9 cellular contexts compared by ENCODE assay signal in the genomic region with DNA sequence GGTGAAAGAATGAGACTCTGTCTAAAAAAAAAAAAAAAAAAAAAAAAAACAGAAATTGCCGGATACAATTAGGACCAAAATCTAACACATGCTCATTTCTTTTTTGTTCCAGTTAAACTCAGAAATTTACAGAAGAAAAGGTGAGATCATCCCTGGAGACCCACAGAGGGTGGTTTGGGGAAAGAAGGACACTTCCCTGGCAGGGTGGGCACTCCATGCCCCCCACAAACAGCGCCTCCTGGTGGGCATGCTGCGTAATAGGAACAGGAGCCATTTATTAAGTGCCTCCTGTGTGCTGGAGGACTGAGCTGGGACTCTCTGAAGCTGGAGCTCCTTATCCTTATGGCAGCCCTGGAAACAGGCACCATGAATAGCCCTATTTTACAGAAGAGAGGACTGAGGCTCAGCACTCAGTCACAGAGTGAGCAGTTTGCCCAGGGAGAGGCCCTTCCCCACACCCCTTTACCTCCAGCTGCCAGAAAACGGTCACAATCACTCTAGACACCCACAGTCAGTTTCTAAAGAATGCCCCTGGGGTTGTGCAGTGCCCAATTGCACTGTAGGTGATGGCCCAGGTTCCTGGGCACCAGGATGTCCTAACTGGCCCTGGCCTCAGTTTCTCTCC. TPM values are rescaled to one million over a fixed set of nuclear protein-coding genes. Genes with fewer than 3 reads are reported as not detected.
DNase-seq lines count a peak whose midpoint lies in the region; TF ChIP-seq lines count a peak whose summit lies in the region.
"Had no signal": no experiment of that assay in that cellular context is flagged by ENCODE, and none has a peak within 500 bp of the region (broad histone marks: within the 10 kb centered on the region; RNA-seq: fewer than 3 reads in every experiment).

No MANE protein-coding gene starts in this region.

- H3K4me1 Mint-ChIP-seq in H9: peaks cover 0 to 14% of the 10 kb centered on the region in 2 experiments; a peak in 2 of 4 replicates
- H3K4me1 Mint-ChIP-seq in activated CD4-positive, alpha-beta T cell treated with anti-CD3 and anti-CD28 coated beads, Interleukin-2, amount 10 ng/mL, durations not matched to agents 7 days and 5 days: peaks cover 8% of the 10 kb centered on the region

- no peak overlapping the region for H2AFZ ChIP-seq in H9 (ENCODE audit: low read length)

- H4K20me1 ChIP-seq in H9 (ENCODE audit: control insufficient read depth, insufficient read depth, insufficient read length): no peaks in the 10 kb centered on the region

- H3K23me2 ChIP-seq in H9 (ENCODE audit: insufficient read length, low read depth, low read length, poor library complexity, severe bottlenecking): no peaks in the 10 kb centered on the region

- H3T11ph ChIP-seq in H9 (ENCODE audit: low read length): no peak overlapping the region

- no peaks in the 10 kb centered on the region for H3K79me1 ChIP-seq in H9 (ENCODE audit: insufficient read depth, low read depth, low read length, poor library complexity, severe bottlenecking)

- CTCF ChIA-PET in BJ (lab: Yijun Ruan, JAX): interaction anchor here (0.6 to 2.1 kb wide), 13 partner anchors 10 to 632 kb away, joined by 3 to 15 read pairs (median 4); a partner anchor contains a TSS
- CTCF ChIA-PET in activated CD4-positive, alpha-beta T cell treated with anti-CD3 and anti-CD28 coated beads, Interleukin-2, amount 10 ng/mL, durations not matched to agents 7 days and 5 days (lab: Charles Lee): interaction anchor here (0.6 to 1.4 kb wide), 11 partner anchors 9 to 277 kb away, joined by 3 to 8 read pairs (median 3); a partner anchor contains a TSS

- no peak overlapping the region for H2BK12ac ChIP-seq in H9 (ENCODE audit: insufficient read length, low read depth, low read length)

- no peak overlapping the region for H2AK5ac ChIP-seq in H9 (ENCODE audit: insufficient read length, low read length)

- H3K27ac ChIP-seq in H9 (ENCODE audit: insufficient read length, low read depth, low read length): no peak overlapping the region

- no peak overlapping the region for H2BK120ac ChIP-seq in H9 (ENCODE audit: low read depth, low read length, poor library complexity, severe bottlenecking)

- no peak overlapping the region for H3K14ac ChIP-seq in H9 (ENCODE audit: insufficient read depth, low read length)

- no peak overlapping the region for H3K4me3 ChIP-seq in BJ (ENCODE audit: low read depth, low read length)

- H3K27me3 ChIP-seq in BJ (ENCODE audit: control insufficient read depth, insufficient read depth, low read length) (no peaks in the 10 kb centered on the region), H9 (ENCODE audit: insufficient read depth, low read length) (no peaks in the 10 kb centered on the region)

- H4K8ac ChIP-seq in H9 (replicated peaks; ENCODE audit: insufficient read length, low read depth, low read length): no peak overlapping the region

- POLR2A ChIA-PET in BJ (lab: Charles Lee): interaction anchor here (0.7 kb wide), 1 partner anchor 130 kb away, joined by 3 read pairs; no protein-coding TSS in a partner anchor
- POLR2A ChIA-PET in activated CD4-positive, alpha-beta T cell treated with anti-CD3 and anti-CD28 coated beads, Interleukin-2, amount 10 ng/mL, durations not matched to agents 7 days and 5 days (lab: Charles Lee): no interaction called here

- no peaks in the 10 kb centered on the region for H3K9me3 Mint-ChIP-seq in H9
- no peaks in the 10 kb centered on the region for H3K9me3 Mint-ChIP-seq in activated CD4-positive, alpha-beta T cell treated with anti-CD3 and anti-CD28 coated beads, Interleukin-2, amount 10 ng/mL, durations not matched to agents 7 days and 5 days
- H3K9me3 Mint-ChIP-seq: dendritic cell treated with granulocyte-macrophage colony-stimulating factor and Interleukin-4, amounts not matched to agents 40 ng/mL and 50 ng/mL, for 4 days had no signal

- H4K91ac ChIP-seq in H9 (ENCODE audit: insufficient read length, low read depth, low read length): no peak overlapping the region

- no peaks in the 10 kb centered on the region for H3K9me3 ChIP-seq in H9 (ENCODE audit: control insufficient read depth, low read depth, low read length)

- peaks cover 3% of the 10 kb centered on the region; the same call in 1 of the 2 replicates for H3K27me3 Mint-ChIP-seq in H9 (ENCODE audit: low read depth)
- H3K27me3 Mint-ChIP-seq in activated CD4-positive, alpha-beta T cell treated with anti-CD3 and anti-CD28 coated beads, Interleukin-2, amount 10 ng/mL, durations not matched to agents 7 days and 5 days: no peaks in the 10 kb centered on the region
- H3K27me3 Mint-ChIP-seq: dendritic cell treated with granulocyte-macrophage colony-stimulating factor and Interleukin-4, amounts not matched to agents 40 ng/mL and 50 ng/mL, for 4 days had no signal

- TF ChIP-seq CTCF in BJ (IDR thresholded peaks at IDR 0.05; ENCODE audit: insufficient read depth, low read depth, low read length) (peak; percentile 82), H9 (conservative IDR thresholded peaks at IDR 0.05) (peak; percentile 97)

- no peak overlapping the region for H2BK15ac ChIP-seq in H9 (ENCODE audit: low read depth, low read length)

- no peak overlapping the region for H3K4me2 ChIP-seq in H9 (ENCODE audit: insufficient read depth, insufficient read length, low read length)

- H2BK5ac ChIP-seq in H9 (ENCODE audit: insufficient read length, low read length): no peak overlapping the region

- H3K9ac ChIP-seq in H9 (ENCODE audit: extremely low read depth, insufficient read length, low read length): no peak overlapping the region

- no peak overlapping the region for H3K23ac ChIP-seq in H9 (ENCODE audit: insufficient read length, low read depth, low read length)

- H3K79me2 ChIP-seq in H9 (ENCODE audit: insufficient read depth, low read length): no peaks in the 10 kb centered on the region

- no peak overlapping the region for H3K4ac ChIP-seq in H9 (ENCODE audit: low read depth, low read length)

- no peak overlapping the region for H3K27ac Mint-ChIP-seq in H9
- no peak overlapping the region for H3K27ac Mint-ChIP-seq in activated CD4-positive, alpha-beta T cell treated with anti-CD3 and anti-CD28 coated beads, Interleukin-2, amount 10 ng/mL, durations not matched to agents 7 days and 5 days
- H3K27ac Mint-ChIP-seq: dendritic cell treated with granulocyte-macrophage colony-stimulating factor and Interleukin-4, amounts not matched to agents 40 ng/mL and 50 ng/mL, for 4 days had no signal

- H3K56ac ChIP-seq in H9 (ENCODE audit: insufficient read length, low read depth, low read length): no peak overlapping the region

- no peak overlapping the region for H2BK20ac ChIP-seq in H9 (ENCODE audit: low read depth, low read length, poor library complexity, severe bottlenecking)

- no peaks in the 10 kb centered on the region for H3K36me3 ChIP-seq in BJ (ENCODE audit: control insufficient read depth, insufficient read depth, low read length)

- no peak overlapping the region for H3K18ac ChIP-seq in H9 (ENCODE audit: insufficient read length, low read depth, low read length)

- no peak for DNase-seq in BJ (ENCODE audit: low read depth)
- no peak for DNase-seq in H9
- peak; percentile 35 for DNase-seq in activated CD8-positive, alpha-beta memory T cell treated with anti-CD3 and anti-CD28 coated beads, Interleukin-2, amount 50 U/mL, for 4 hours
- peak; percentile 31 for DNase-seq in left kidney (ENCODE audit: low read depth, low spot score)
- no peak for DNase-seq in putamen (ENCODE audit: low spot score)
- DNase-seq in AG08395 (ENCODE audit: low spot score): no peak
- no peak for DNase-seq in activated CD4-positive, alpha-beta T cell treated with anti-CD3 and anti-CD28 coated beads, Interleukin-2, amount 10 ng/mL, durations not matched to agents 7 days and 5 days
- DNase-seq in nucleus accumbens (lab: John Stamatoyannopoulos, UW): no peak

- no peaks in the 10 kb centered on the region for H3K36me3 Mint-ChIP-seq in H9 (ENCODE audit: insufficient read depth in 1 of 3, low read depth in 3 of 3)
- H3K36me3 Mint-ChIP-seq in activated CD4-positive, alpha-beta T cell treated with anti-CD3 and anti-CD28 coated beads, Interleukin-2, amount 10 ng/mL, durations not matched to agents 7 days and 5 days (ENCODE audit: low read depth): no peaks in the 10 kb centered on the region

- H4K5ac ChIP-seq in H9 (ENCODE audit: insufficient read length, low read depth, low read length): no peak overlapping the region

- H3K4me1 ChIP-seq in H9 (ENCODE audit: insufficient read depth, low read length): no peaks in the 10 kb centered on the region

- no peak overlapping the region for H3K4me3 Mint-ChIP-seq in H9
- no peak overlapping the region for H3K4me3 Mint-ChIP-seq in activated CD4-positive, alpha-beta T cell treated with anti-CD3 and anti-CD28 coated beads, Interleukin-2, amount 10 ng/mL, durations not matched to agents 7 days and 5 days
- H3K4me3 Mint-ChIP-seq: dendritic cell treated with granulocyte-macrophage colony-stimulating factor and Interleukin-4, amounts not matched to agents 40 ng/mL and 50 ng/mL, for 4 days had no signal

- whole genome bisulfite sequencing in H9 (ENCODE audit: extremely low coverage, insufficient read length, low lambda C conversion rate): no CpG with 5 or more reads among the region's 4 CpGs

RNA-seq across cellular contexts. Expression of a gene that starts 10.1 kb away (rescaled TPM):
- 0.20 and 0.26 TPM in 2 replicates for polyA plus RNA-seq in BJ (2011; rRNA removed)
- polyA minus RNA-seq in BJ (2011; rRNA and poly(A)+ RNA removed): 0.26 and 0.33 TPM in 2 replicates
- total RNA-seq in H9 (2021): 0.20 TPM in 1 of 2 replicates, not detected in the other
- 1 to 10 TPM; 2.4 TPM for total RNA-seq in activated CD4-positive, alpha-beta T cell treated with anti-CD3 and anti-CD28 coated beads, Interleukin-2, amount 10 ng/mL, durations not matched to agents 7 days and 5 days

RNA-seq across cellular contexts. Expression of a gene that starts 13.0 kb away (rescaled TPM):
- polyA plus RNA-seq in BJ (2011; rRNA removed): 17.9 and 33.7 TPM in 2 replicates
- 26.6 and 27.8 TPM in 2 replicates for polyA minus RNA-seq in BJ (2011; rRNA and poly(A)+ RNA removed)
- total RNA-seq in H9 (2021): 111 and 113 TPM in 2 replicates
- 10 to 100 TPM; 32.4 to 34.3 TPM for total RNA-seq in activated CD4-positive, alpha-beta T cell treated with anti-CD3 and anti-CD28 coated beads, Interleukin-2, amount 10 ng/mL, durations not matched to agents 7 days and 5 days

RNA-seq across cellular contexts. Expression of a gene that starts 22.3 kb away (rescaled TPM):
- 50.2 and 85.3 TPM in 2 replicates for polyA plus RNA-seq in BJ (2011; rRNA removed)
- polyA minus RNA-seq in BJ (2011; rRNA and poly(A)+ RNA removed): 11.9 and 14.3 TPM in 2 replicates
- total RNA-seq in H9 (2021): 32.1 and 32.3 TPM in 2 replicates
- 10 to 100 TPM in 1 of 2 experiments, 1 to 10 TPM in 1; 8.6 to 11.2 TPM for total RNA-seq in activated CD4-positive, alpha-beta T cell treated with anti-CD3 and anti-CD28 coated beads, Interleukin-2, amount 10 ng/mL, durations not matched to agents 7 days and 5 days

Comparison
In these comparisons a context has a peak if more than half of its experiments do, and no peak if none do; other contexts are left out.
1. DNase-seq: peak in activated CD8-positive, alpha-beta memory T cell treated with anti-CD3 and anti-CD28 coated beads, Interleukin-2, amount 50 U/mL, for 4 hours (single experiment) and left kidney (single experiment); none in BJ (single experiment), H9 (single experiment), putamen (single experiment), AG08395 (single experiment), activated CD4-positive, alpha-beta T cell treated with anti-CD3 and anti-CD28 coated beads, Interleukin-2, amount 10 ng/mL, durations not matched to agents 7 days and 5 days (single experiment) and nucleus accumbens (0 of 56).